ENCODE assay signal across 1 cellular context in genomic region chr1:46205141-46205540, GRCh38.
TF ChIP-seq lines count a peak whose summit lies in the region.

No MANE protein-coding gene starts in this region.

TF ChIP-seq in endothelial cell of umbilical vein, 7 proteins besides CTCF, POLR2A, EP300 and RAD21:
- no peak for TF ChIP-seq MAX (IDR thresholded peaks at IDR 0.05; ENCODE audit: insufficient read depth, insufficient read length)
- no peak for TF ChIP-seq POLR2AphosphoS5 (IDR thresholded peaks at IDR 0.05; ENCODE audit: insufficient read depth, low read depth, low read length)
- TF ChIP-seq GATA2 (IDR thresholded peaks at IDR 0.05; ENCODE audit: insufficient read depth, insufficient read length, low read depth, low read length), result no peak
- no peak for TF ChIP-seq FOS (IDR thresholded peaks at IDR 0.05; ENCODE audit: borderline replicate concordance, insufficient read depth, low read length)
- TF ChIP-seq JUN (IDR thresholded peaks at IDR 0.05; ENCODE audit: borderline replicate concordance, insufficient read depth, insufficient read length, low read depth), result no peak
- no peak for TF ChIP-seq MYC (IDR thresholded peaks at IDR 0.05; ENCODE audit: low read depth, low read length)
- no peak for TF ChIP-seq EZH2 (IDR thresholded peaks at IDR 0.05; ENCODE audit: borderline replicate concordance, low read depth, low read length, severe bottlenecking)
